4 cellular contexts compared by ENCODE assay signal in genomic region chr9:7354704-7355103, GRCh38.
"Had no signal": no experiment of that assay in that cellular context is flagged by ENCODE, and none has a peak within 500 bp of the region (broad histone marks: within the 10 kb centered on the region; RNA-seq: fewer than 3 reads in every experiment).

No MANE protein-coding gene starts in this region.

- H3K27ac Mint-ChIP-seq: IgD-negative memory B cell had no signal

- H3K4me3 Mint-ChIP-seq: IgD-negative memory B cell had no signal

- DNase-seq: IMR-90 had no signal

- H3K4me1 Mint-ChIP-seq: IgD-negative memory B cell had no signal

- H3K36me3 Mint-ChIP-seq: IgD-negative memory B cell had no signal

- H3K9me3 Mint-ChIP-seq: IgD-negative memory B cell had no signal

- ATAC-seq: HepG2, K562 had no signal
